Comparison of ENCODE assay signal across 20 cellular contexts in genomic region chr10:30464675-30465074, GRCh38.
"Had no signal": no experiment of that assay in that cellular context is flagged by ENCODE, and none has a peak within 500 bp of the region (broad histone marks: within the 10 kb centered on the region; RNA-seq: fewer than 3 reads in every experiment).

No MANE protein-coding gene starts in this region.

- H3K27ac ChIP-seq: cardiac muscle cell, right atrium auricular region, stomach, suprapubic skin, tibial artery had no signal

- H3K27me3 Mint-ChIP-seq: activated naive CD8-positive, alpha-beta T cell treated with anti-CD3 and anti-CD28 coated beads, Interleukin-2, amount 10 ng/mL, durations not matched to agents 7 days and 5 days had no signal

- H3K4me3 ChIP-seq: ascending aorta, cardiac muscle cell, right atrium auricular region, spleen, stomach, suprapubic skin, tibial artery had no signal

- H3K4me1 Mint-ChIP-seq: endodermal cell had no signal

- H3K27ac Mint-ChIP-seq: activated naive CD4-positive, alpha-beta T cell treated with anti-CD3 and anti-CD28 coated beads, Interleukin-2, amount 10 ng/mL, durations not matched to agents 7 days and 5 days; activated naive CD8-positive, alpha-beta T cell treated with anti-CD3 and anti-CD28 coated beads, Interleukin-2, amount 10 ng/mL, durations not matched to agents 7 days and 5 days; brain; endodermal cell had no signal

- H3K9me3 Mint-ChIP-seq: activated naive CD4-positive, alpha-beta T cell treated with anti-CD3 and anti-CD28 coated beads, Interleukin-2, amount 10 ng/mL, durations not matched to agents 7 days and 5 days; activated naive CD8-positive, alpha-beta T cell treated with anti-CD3 and anti-CD28 coated beads, Interleukin-2, amount 10 ng/mL, durations not matched to agents 7 days and 5 days; brain; endodermal cell; neural crest cell had no signal

- H3K27me3 ChIP-seq: ascending aorta, cardiac muscle cell, right atrium auricular region, spleen, stomach, suprapubic skin, tibial artery had no signal

- H3K4me1 ChIP-seq: ascending aorta, right atrium auricular region, suprapubic skin had no signal

- DNase-seq: activated CD4-positive, alpha-beta T cell treated with anti-CD3 and anti-CD28 coated beads for 4 hours; activated CD4-positive, alpha-beta T cell treated with anti-CD3 and anti-CD28 coated beads, Interleukin-2, amount 50 U/mL, for 4 hours; activated effector memory CD4-positive, alpha-beta T cell treated with anti-CD3 and anti-CD28 coated beads, Interleukin-2, amount 50 U/mL, for 16 hours; activated naive CD4-positive, alpha-beta T cell treated with anti-CD3 and anti-CD28 coated beads, Interleukin-2, amount 10 ng/mL, durations not matched to agents 7 days and 5 days; activated naive CD8-positive, alpha-beta T cell treated with anti-CD3 and anti-CD28 coated beads, Interleukin-2, amount 10 ng/mL, durations not matched to agents 7 days and 5 days; activated T-cell treated with anti-CD3 and anti-CD28 coated beads for 4 hours; cortex of kidney; endodermal cell; left ventricle myocardium superior; nucleus accumbens; spleen; stimulated activated CD4-positive, alpha-beta T cell treated with anti-CD3 and anti-CD28 coated beads, Interleukin-2, amount 100 ng/mL, for 48 hours; stomach; tibial artery had no signal

- H3K9me3 ChIP-seq: ascending aorta, right atrium auricular region, spleen, stomach, suprapubic skin, tibial artery had no signal

- H3K4me3 Mint-ChIP-seq: activated naive CD4-positive, alpha-beta T cell treated with anti-CD3 and anti-CD28 coated beads, Interleukin-2, amount 10 ng/mL, durations not matched to agents 7 days and 5 days; activated naive CD8-positive, alpha-beta T cell treated with anti-CD3 and anti-CD28 coated beads, Interleukin-2, amount 10 ng/mL, durations not matched to agents 7 days and 5 days; brain; endodermal cell; neural crest cell had no signal

- ATAC-seq: left ventricle myocardium superior had no signal
